8 cellular contexts compared by ENCODE assay signal in the genomic region with DNA sequence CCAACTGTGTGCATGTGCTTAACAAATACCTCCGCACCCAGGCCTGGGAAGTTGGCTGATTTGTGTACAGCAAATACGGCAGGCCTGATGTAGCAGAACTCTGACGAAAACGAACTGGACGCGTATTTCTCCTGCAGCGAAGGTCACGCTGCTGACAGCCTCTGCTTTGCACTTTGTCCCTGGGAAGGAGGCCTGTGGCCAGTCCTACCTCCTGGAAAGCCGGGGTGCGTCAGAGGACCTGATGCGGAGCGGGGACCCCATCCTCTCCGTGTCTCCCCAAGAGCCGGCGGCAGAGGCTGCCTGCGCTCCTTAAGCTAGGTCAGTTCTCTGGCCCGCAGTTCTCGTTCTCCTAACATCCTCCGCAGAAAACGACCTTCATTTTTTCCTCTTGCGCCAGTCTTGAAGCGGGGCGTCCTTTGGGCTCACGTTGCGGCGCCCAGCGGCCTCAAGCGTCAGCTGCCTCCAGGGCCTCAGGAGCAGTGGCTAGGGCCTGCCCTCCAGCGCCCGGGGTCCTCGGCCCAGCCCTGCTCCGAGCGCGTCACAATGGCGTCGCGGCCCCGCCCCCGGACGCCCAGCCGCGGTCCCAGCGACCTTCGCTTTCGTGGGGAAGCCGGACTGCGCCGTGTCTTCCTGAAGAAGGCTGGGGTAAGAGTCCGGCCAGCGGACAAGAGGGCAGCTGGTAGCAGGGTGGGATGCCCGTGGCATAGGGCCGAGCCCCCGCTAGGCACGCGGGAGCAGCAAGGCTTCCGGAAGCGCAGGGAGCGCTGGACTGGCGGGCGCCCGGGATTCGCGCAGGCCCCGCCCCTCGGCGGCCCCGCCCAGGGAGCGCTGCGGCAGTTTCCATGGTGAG. TPM values are rescaled to one million over a fixed set of nuclear protein-coding genes. Genes with fewer than 3 reads are reported as not detected.
DNase-seq lines count a peak whose midpoint lies in the region; ATAC-seq and TF ChIP-seq lines count a peak whose summit lies in the region.

Gene ZNF487 (plus strand): TSS at position 821 of the 850 bp plus-strand sequence. CDS start 38,703 bp downstream, outside the sequence.

- no peaks in the 10 kb centered on the region for H3K9me2 ChIP-seq in OCI-LY1 (ENCODE audit: low read depth, low read length)

- no peaks in the 10 kb centered on the region for H3F3A ChIP-seq in OCI-LY1 (ENCODE audit: insufficient read depth, low read length)

- POLR2A ChIA-PET in Caco-2 (lab: Charles Lee) = interaction anchor here (0.5 to 2.5 kb wide), 6 partner anchors 16 to 143 kb away, joined by 4 to 40 read pairs (median 10); partner anchors contain the start of gene HNRNPF

- no peaks in the 10 kb centered on the region for H3K27me3 ChIP-seq in Caco-2 (replicated peaks; ENCODE audit: control insufficient read depth, insufficient read depth, low read length)
- no peaks in the 10 kb centered on the region for H3K27me3 ChIP-seq in OCI-LY1 (ENCODE audit: insufficient read depth, low read length)

- ATAC-seq in GM19455 (IDR thresholded peaks at IDR 0.05; ENCODE audit: unreplicated experiment) (peak; percentile 97), HG03575 (IDR thresholded peaks at IDR 0.05; ENCODE audit: extremely low read depth, insufficient number of reproducible peaks, low FRiP score, unreplicated experiment) (peak; percentile 77)

- TSS peak; percentile 96 for BruUV-seq in Caco-2 (replicated peaks; lab: Mats Ljungman, UMichigan)

- TF ChIP-seq CTCF in Caco-2 (IDR thresholded peaks at IDR 0.05; ENCODE audit: insufficient read depth in 1 of 2, low read depth in 1 of 2, low read length in 1 of 2, severe bottlenecking in 1 of 2, unreplicated experiment in 1 of 2) (peak in 1 of 2 experiments; percentile 62), OCI-LY1 (IDR thresholded peaks at IDR 0.05; ENCODE audit: low read length) (0 out of 2 replicates have a peak, but pooled peaks have one; percentile 17)

- CTCF ChIA-PET in Caco-2 (lab: Charles Lee) = interaction anchor here (0.5 to 1.1 kb wide), 5 partner anchors 11 to 171 kb away, joined by 3 to 8 read pairs (median 4); no protein-coding TSS in a partner anchor

- no peaks in the 10 kb centered on the region for H3K36me3 ChIP-seq in Caco-2 (ENCODE audit: control insufficient read depth, insufficient read depth, low read length)
- peaks cover 8% of the 10 kb centered on the region for H3K36me3 ChIP-seq in OCI-LY1 (ENCODE audit: insufficient read depth, low read length)

- H2AFZ ChIP-seq in OCI-LY1 (ENCODE audit: low read length) = no peak within 1 kb of the TSS

- H3K4me1 ChIP-seq in Caco-2 = peaks cover 10% of the 10 kb centered on the region; the same call in 1 of the 2 replicates
- H3K4me1 ChIP-seq in OCI-LY1 (ENCODE audit: insufficient read depth, low read length, severe bottlenecking) = peaks cover 30% of the 10 kb centered on the region

- H3K27ac ChIP-seq in OCI-LY1 (ENCODE audit: low read depth, low read length, poor library complexity, severe bottlenecking) = peak within 1 kb of the TSS; percentile 74
- H3K27ac ChIP-seq in epithelial cell of prostate = peak within 1 kb of the TSS; percentile 83

- H3K4me3 Mint-ChIP-seq in Caco-2 (ENCODE audit: unreplicated experiment) = peak within 1 kb of the TSS; percentile 97

- peak within 1 kb of the TSS; percentile 94 for H3K9ac ChIP-seq in OCI-LY1 (ENCODE audit: low read length)

- peak within 1 kb of the TSS; percentile 98 for H3K27ac Mint-ChIP-seq in Caco-2 (ENCODE audit: unreplicated experiment)

- DNase-seq in Caco-2 (peak; percentile 94 to 98), activated T-cell treated with anti-CD3 and anti-CD28 coated beads for 48 hours (ENCODE audit: low read depth) (peak; percentile 91), epithelial cell of prostate (ENCODE audit: low read depth, low spot score) (no peak), mucosa of gallbladder (ENCODE audit: low spot score) (peak; percentile 89)
- peak; percentile 84 for DNase-seq in stimulated activated CD8-positive, alpha-beta memory T cell treated with anti-CD3 and anti-CD28 coated beads, Interleukin-4, amount 100 ng/mL, for 24 hours (ENCODE audit: low read depth)

- H3K4me2 ChIP-seq in OCI-LY1 (ENCODE audit: low read length) = peak within 1 kb of the TSS; percentile 92

- peaks cover 13% of the 10 kb centered on the region for H3K36me3 Mint-ChIP-seq in Caco-2 (ENCODE audit: insufficient read depth, unreplicated experiment)

- peak within 1 kb of the TSS; percentile 87 for H3K4me3 ChIP-seq in Caco-2 (ENCODE audit: low read depth, low read length)
- peak within 1 kb of the TSS; percentile 78 for H3K4me3 ChIP-seq in OCI-LY1 (ENCODE audit: low read depth, low read length, poor library complexity, severe bottlenecking)

- H4K20me1 ChIP-seq in OCI-LY1 (ENCODE audit: insufficient read depth, low read length) = no peaks in the 10 kb centered on the region

- intact Hi-C loops in Caco-2 (cut with micrococcal nuclease; ENCODE audit: unreplicated experiment) = loop anchor here (1.0 kb wide), 3 partner anchors 15 to 40 kb away; partner anchors contain the start of gene HNRNPF

- H3K79me2 ChIP-seq in OCI-LY1 (ENCODE audit: insufficient read depth, low read length) = no peaks in the 10 kb centered on the region

- no peaks in the 10 kb centered on the region for H3K4me1 Mint-ChIP-seq in Caco-2 (ENCODE audit: low read depth, unreplicated experiment)

- no peaks in the 10 kb centered on the region for H3K9me3 ChIP-seq in Caco-2
- no peaks in the 10 kb centered on the region for H3K9me3 ChIP-seq in OCI-LY1 (ENCODE audit: low read length)

- H3K27me3 Mint-ChIP-seq in Caco-2 (ENCODE audit: insufficient read depth, unreplicated experiment) = no peaks in the 10 kb centered on the region

- no peaks in the 10 kb centered on the region for H3K9me3 Mint-ChIP-seq in Caco-2 (ENCODE audit: unreplicated experiment)

RNA-seq across cellular contexts. Expression of gene ZNF487, which starts in this region (rescaled TPM):
- total RNA-seq in Caco-2 (2022) (5.0 and 6.5 TPM in 2 replicates), mucosa of gallbladder (5.9 TPM)
